ENCODE assay signal across 8 cellular contexts in genomic region chr11:4607111-4607510, GRCh38. TPM values are rescaled to one million over a fixed set of nuclear protein-coding genes. Genes with fewer than 3 reads are reported as not detected.
DNase-seq lines count a peak whose midpoint lies in the region; ATAC-seq, FAIRE-seq and TF ChIP-seq lines count a peak whose summit lies in the region.

No MANE protein-coding gene starts in this region.

- peak overlapping the region; percentile 80 for H3K27ac ChIP-seq in Panc1 (ENCODE audit: low read length)

- no peak for TF ChIP-seq POLR2A in GM12892 (IDR thresholded peaks at IDR 0.05; ENCODE audit: low read depth, low read length)

- no peaks in the 10 kb centered on the region for H3K9me3 ChIP-seq in Panc1 (ENCODE audit: control insufficient read depth, insufficient read depth, low read depth, low read length)

- DNase-seq in GM12892 (ENCODE audit: insufficient read length): no peak
- no peak for DNase-seq in Panc1 (ENCODE audit: low read depth, low spot score)
- DNase-seq in fibroblast of peridontal ligament (ENCODE audit: extremely low read depth): peak; percentile 45
- no peak for DNase-seq in skeletal muscle cell (ENCODE audit: low read depth)
- DNase-seq in stimulated activated CD4-positive, alpha-beta T cell treated with anti-CD3 and anti-CD28 coated beads, Interleukin-4, amount 100 ng/mL, for 1 hour: no peak
- DNase-seq in activated effector memory CD4-positive, alpha-beta T cell treated with Interleukin-2 at 50 U/mL for 16 hours: no peak
- DNase-seq in NCI-H2107 treated with DMSO at 0.1 percent for 48 hours (lab: John Stamatoyannopoulos, UW; ENCODE audit: unreplicated experiment): no peak

- ATAC-seq in Panc1 (no peak), HG02623 (IDR thresholded peaks at IDR 0.05; ENCODE audit: unreplicated experiment) (no peak)

- POLR2A ChIA-PET in Panc1 (lab: Charles Lee): interaction anchor here (0.6 kb wide), 1 partner anchor 381 kb away, joined by 3 read pairs; no protein-coding TSS in a partner anchor

- CTCF ChIA-PET in Panc1 (lab: Charles Lee): interaction anchor here (0.5 to 1.0 kb wide), 4 partner anchors 11 to 1756 kb away, joined by 3 to 5 read pairs (median 3); partner anchors contain the start of gene OR51D1

- H3K4me1 ChIP-seq in Panc1 (ENCODE audit: control insufficient read depth, insufficient read depth, low read length): peaks cover 10% of the 10 kb centered on the region; the same call in 1 of the 2 replicates

- TF ChIP-seq CTCF in Panc1 (IDR thresholded peaks at IDR 0.05): no peak

- FAIRE-seq in GM12892 (lab: Jason Lieb, UNC): peak; percentile 87

- no peaks in the 10 kb centered on the region for H3K36me3 ChIP-seq in Panc1 (ENCODE audit: control insufficient read depth, insufficient read depth, low read length)

- no peaks in the 10 kb centered on the region; the same call in 1 of the 2 replicates for H3K27me3 ChIP-seq in Panc1 (ENCODE audit: control insufficient read depth, insufficient read depth, low read length)

- in situ Hi-C loops in Panc1 (cut with HindIII; ENCODE audit: low pct_unique_long_range_greater_than_20kb, low sequenced_read_pairs): no loop called here

- peak overlapping the region; percentile 67 to 79 for H3K4me3 ChIP-seq in Panc1 (ENCODE audit: low read depth in 2 of 2, low read length in 2 of 2)
- H3K4me3 ChIP-seq in skeletal muscle cell (ENCODE audit: low read depth, low read length): peak overlapping the region; percentile 73

- BruUV-seq in Panc1 (replicated peaks; lab: Mats Ljungman, UMichigan): TSS peak; percentile 70

- intact Hi-C loops in Panc1 (cut with micrococcal nuclease; ENCODE audit: unreplicated experiment): loop anchor here (10.0 kb wide), 1 partner anchor 422 kb away; no protein-coding TSS in a partner anchor

RNA-seq across cellular contexts. Expression of gene TRIM68, which starts 0.9 kb away (rescaled TPM):
- polyA plus RNA-seq in GM12892 (2012; ENCODE audit: missing spikeins): 6.7 TPM
- 18.5 TPM for total RNA-seq in Panc1 (2021; ENCODE audit: unreplicated experiment)
- 12.8 TPM for polyA plus RNA-seq in Panc1 (2012; ENCODE audit: insufficient read length)

RNA-seq across cellular contexts. Expression of gene OR52I1, which starts 13.3 kb away (rescaled TPM):
- polyA plus RNA-seq in GM12892 (2012; ENCODE audit: missing spikeins): not detected
- not detected for total RNA-seq in Panc1 (2021; ENCODE audit: unreplicated experiment)
- polyA plus RNA-seq in Panc1 (2012; ENCODE audit: insufficient read length): not detected

RNA-seq across cellular contexts. Expression of gene OR52I2, which starts 25.6 kb away (rescaled TPM):
- polyA plus RNA-seq in GM12892 (2012; ENCODE audit: missing spikeins): not detected
- total RNA-seq in Panc1 (2021; ENCODE audit: unreplicated experiment): not detected
- polyA plus RNA-seq in Panc1 (2012; ENCODE audit: insufficient read length): not detected

RNA-seq across cellular contexts. Expression of gene OR51D1, which starts 30.2 kb away (rescaled TPM):
- not detected for polyA plus RNA-seq in GM12892 (2012; ENCODE audit: missing spikeins)
- not detected for total RNA-seq in Panc1 (2021; ENCODE audit: unreplicated experiment)
- not detected for polyA plus RNA-seq in Panc1 (2012; ENCODE audit: insufficient read length)

RNA-seq across cellular contexts. Expression of gene OR51E1, which starts 36.7 kb away (rescaled TPM):
- polyA plus RNA-seq in GM12892 (2012; ENCODE audit: missing spikeins): not detected
- not detected for total RNA-seq in Panc1 (2021; ENCODE audit: unreplicated experiment)
- polyA plus RNA-seq in Panc1 (2012; ENCODE audit: insufficient read length): not detected
